ENCODE assay signal across 8 cellular contexts in the genomic region with DNA sequence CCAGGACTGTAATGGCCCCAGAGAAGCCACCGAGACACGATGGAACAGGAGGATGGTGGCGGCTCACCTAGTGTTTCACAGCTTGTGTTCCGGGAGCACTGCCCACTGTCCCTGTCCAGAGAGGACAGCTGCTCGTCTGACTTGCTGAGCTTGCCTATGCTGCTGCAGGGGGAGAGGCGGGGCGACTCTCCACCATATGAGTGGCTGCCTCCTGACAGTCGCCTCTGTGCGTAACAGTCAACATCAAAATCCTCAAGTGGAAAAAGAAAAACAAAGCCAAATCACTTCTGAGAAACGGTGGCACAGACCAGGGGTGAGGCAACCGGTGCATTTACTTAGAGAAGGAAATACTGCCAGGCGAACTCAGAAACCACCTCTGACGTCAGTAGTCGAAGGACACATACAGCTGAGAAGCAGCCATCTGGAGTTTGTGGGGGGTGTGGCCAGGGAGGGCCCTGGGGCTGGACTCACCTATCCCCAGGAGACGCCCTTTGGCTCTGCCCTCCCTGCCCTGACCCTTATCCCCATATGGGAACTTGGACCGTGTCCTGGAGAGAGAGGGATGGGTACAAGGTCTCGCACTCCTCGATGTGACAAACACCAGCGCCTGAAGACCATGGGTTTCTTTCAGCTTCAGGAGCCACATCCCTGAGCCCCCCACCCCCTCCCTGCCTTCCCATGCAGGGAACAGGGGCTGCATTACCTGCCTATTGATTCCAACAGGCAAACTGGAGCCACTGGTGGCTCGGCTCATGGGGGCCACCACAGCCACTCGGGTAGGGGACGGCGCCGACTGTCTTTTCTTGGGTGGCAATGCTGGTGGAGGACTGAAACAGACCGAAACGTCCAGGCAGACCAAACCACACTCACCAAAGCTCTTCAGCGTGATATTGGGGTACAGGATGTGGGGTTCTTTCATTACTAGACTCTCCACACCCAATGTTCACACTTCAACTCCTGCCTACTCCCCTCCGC.
DNase-seq lines count a peak whose midpoint lies in the region; ATAC-seq and TF ChIP-seq lines count a peak whose summit lies in the region.

No MANE protein-coding gene starts in this region.

- intact Hi-C loops in activated CD4-positive, alpha-beta memory T cell treated with anti-CD3 and anti-CD28 coated beads for 36 hours (cut with micrococcal nuclease), result no loop called here

- peaks cover 51% of the 10 kb centered on the region for H3K4me1 Mint-ChIP-seq in activated CD4-positive, alpha-beta memory T cell treated with anti-CD3 and anti-CD28 coated beads for 36 hours (ENCODE audit: low read depth)

- H3K4me3 ChIP-seq in AG04450 (ENCODE audit: low read depth, low read length), result no peak overlapping the region
- H3K4me3 ChIP-seq in HEK293 (ENCODE audit: low read depth, low read length), result no peak overlapping the region
- no peak overlapping the region for H3K4me3 ChIP-seq in fibroblast of mammary gland (ENCODE audit: control insufficient read depth, low read depth, low read length)
- H3K4me3 ChIP-seq in smooth muscle cell, result no peak overlapping the region

- H3K9ac ChIP-seq in smooth muscle cell (ENCODE audit: low read depth), result no peak overlapping the region

- H3K27me3 ChIP-seq in AG04450 (ENCODE audit: control insufficient read depth, insufficient read depth, low read length) (no peaks in the 10 kb centered on the region), smooth muscle cell (ENCODE audit: low read depth) (no peaks in the 10 kb centered on the region), foreskin keratinocyte (no peaks in the 10 kb centered on the region)

- H3K4me3 Mint-ChIP-seq in activated CD4-positive, alpha-beta memory T cell treated with anti-CD3 and anti-CD28 coated beads for 36 hours, result no peak overlapping the region

- 91% methylated on average over 28 of the region's 28 CpGs for WGBS in smooth muscle cell (ENCODE audit: low lambda C conversion rate)

- peaks cover 0 to 34% of the 10 kb centered on the region in 2 experiments; a peak in 2 of 3 replicates for H3K36me3 ChIP-seq in HEK293 (ENCODE audit: control insufficient read depth in 2 of 2, insufficient read depth in 1 of 2, low read length in 2 of 2)
- no peaks in the 10 kb centered on the region for H3K36me3 ChIP-seq in smooth muscle cell (ENCODE audit: low read depth)

- no peaks in the 10 kb centered on the region for H3K9me3 Mint-ChIP-seq in activated CD4-positive, alpha-beta memory T cell treated with anti-CD3 and anti-CD28 coated beads for 36 hours

- ATAC-seq in foreskin keratinocyte, result no peak

- peaks cover 2% of the 10 kb centered on the region; the same call in 1 of the 2 replicates for H3K4me1 ChIP-seq in HEK293 (ENCODE audit: control insufficient read depth, insufficient read depth, low read length)
- no peaks in the 10 kb centered on the region for H3K4me1 ChIP-seq in smooth muscle cell (ENCODE audit: low read depth)
- H3K4me1 ChIP-seq in foreskin keratinocyte, result peaks cover 7% of the 10 kb centered on the region

- DNase-seq in AG04450 (ENCODE audit: low read depth, low spot score) (no peak), fibroblast of mammary gland (ENCODE audit: low read depth) (peak; percentile 39), smooth muscle cell (lab: John Stamatoyannopoulos, UW; ENCODE audit: unreplicated experiment) (no peak), SKM-1 treated with dmso at 0.1 percent for 144 hours (lab: John Stamatoyannopoulos, UW; ENCODE audit: unreplicated experiment) (no peak), cerebellar nuclear complex (lab: John Stamatoyannopoulos, UW) (no peak), foreskin keratinocyte (no peak)
- DNase-seq in activated CD4-positive, alpha-beta memory T cell treated with anti-CD3 and anti-CD28 coated beads for 36 hours, result peak; percentile 70

- TF ChIP-seq CTCF in AG04450 (IDR thresholded peaks at IDR 0.05; ENCODE audit: low read depth, low read length), result no peak
- no peak for TF ChIP-seq CTCF in HEK293 (tag by site-specific recombination; IDR thresholded peaks at IDR 0.05)
- TF ChIP-seq CTCF in fibroblast of mammary gland (conservative IDR thresholded peaks at IDR 0.05; ENCODE audit: control insufficient read depth, insufficient read depth, low read depth, low read length), result no peak
- TF ChIP-seq CTCF in smooth muscle cell (IDR thresholded peaks at IDR 0.05; ENCODE audit: borderline replicate concordance, insufficient read depth, poor library complexity, severe bottlenecking), result no peak
- TF ChIP-seq CTCF in foreskin keratinocyte (conservative IDR thresholded peaks at IDR 0.05), result no peak

- H3K27me3 Mint-ChIP-seq in activated CD4-positive, alpha-beta memory T cell treated with anti-CD3 and anti-CD28 coated beads for 36 hours, result no peaks in the 10 kb centered on the region

- H3K79me2 ChIP-seq in smooth muscle cell (ENCODE audit: low read depth), result no peaks in the 10 kb centered on the region

- POLR2A ChIA-PET in AG04450 (lab: Yijun Ruan, JAX), result interaction anchor here (0.6 to 1.2 kb wide), 3 partner anchors 30 to 109 kb away, joined by 3 to 10 read pairs (median 4); no protein-coding TSS in a partner anchor
- POLR2A ChIA-PET in HEK293 (lab: Yijun Ruan, JAX), result interaction anchor here (0.6 kb wide), 1 partner anchor 129 kb away, joined by 4 read pairs; no protein-coding TSS in a partner anchor
- POLR2A ChIA-PET in activated CD4-positive, alpha-beta memory T cell treated with anti-CD3 and anti-CD28 coated beads for 36 hours (lab: Charles Lee), result interaction anchor here (0.7 to 2.5 kb wide), 6 partner anchors 28 to 102 kb away, joined by 3 to 11 read pairs (median 3); no protein-coding TSS in a partner anchor

- H4K20me1 ChIP-seq in smooth muscle cell (ENCODE audit: low read depth), result no peaks in the 10 kb centered on the region

- peak overlapping the region; percentile 97 for H3K27ac ChIP-seq in AG04450 (ENCODE audit: low read depth, low read length)
- no peak overlapping the region for H3K27ac ChIP-seq in HEK293 (ENCODE audit: extremely low read depth, low read depth, low read length)
- peak overlapping the region; percentile 59 for H3K27ac ChIP-seq in smooth muscle cell (ENCODE audit: low read depth)
- H3K27ac ChIP-seq in foreskin keratinocyte, result no peak overlapping the region

- H2AFZ ChIP-seq in smooth muscle cell (ENCODE audit: low read depth), result no peak overlapping the region

- CTCF ChIA-PET in AG04450 (lab: Charles Lee), result no interaction called here
- CTCF ChIA-PET in HEK293 (lab: Yijun Ruan, JAX), result interaction anchor here (0.6 to 2.0 kb wide), 3 partner anchors 111 to 478 kb away, joined by 3 to 6 read pairs (median 3); a partner anchor contains a TSS
- CTCF ChIA-PET in activated CD4-positive, alpha-beta memory T cell treated with anti-CD3 and anti-CD28 coated beads for 36 hours (lab: Charles Lee), result interaction anchor here (0.8 to 3.8 kb wide), 5 partner anchors 11 to 116 kb away, joined by 3 to 20 read pairs (median 4); no protein-coding TSS in a partner anchor

- H3K4me2 ChIP-seq in smooth muscle cell, result no peak overlapping the region

- H3K9me3 ChIP-seq in AG04450 (ENCODE audit: control insufficient read depth, insufficient read depth, low read length) (no peaks in the 10 kb centered on the region; the same call in 1 of the 2 replicates), HEK293 (ENCODE audit: control insufficient read depth, insufficient read depth, low read depth, low read length) (no peaks in the 10 kb centered on the region), smooth muscle cell (replicated peaks; ENCODE audit: low read depth) (no peaks in the 10 kb centered on the region)

- H3F3A ChIP-seq in smooth muscle cell (ENCODE audit: low read depth), result no peaks in the 10 kb centered on the region

- H3K36me3 Mint-ChIP-seq in activated CD4-positive, alpha-beta memory T cell treated with anti-CD3 and anti-CD28 coated beads for 36 hours, result peaks cover 48% of the 10 kb centered on the region

- peak overlapping the region; percentile 80 for H3K27ac Mint-ChIP-seq in activated CD4-positive, alpha-beta memory T cell treated with anti-CD3 and anti-CD28 coated beads for 36 hours

TF ChIP-seq in HEK293, 187 proteins besides CTCF, POLR2A, EP300 and RAD21:
- TF ChIP-seq, protein P1, sequence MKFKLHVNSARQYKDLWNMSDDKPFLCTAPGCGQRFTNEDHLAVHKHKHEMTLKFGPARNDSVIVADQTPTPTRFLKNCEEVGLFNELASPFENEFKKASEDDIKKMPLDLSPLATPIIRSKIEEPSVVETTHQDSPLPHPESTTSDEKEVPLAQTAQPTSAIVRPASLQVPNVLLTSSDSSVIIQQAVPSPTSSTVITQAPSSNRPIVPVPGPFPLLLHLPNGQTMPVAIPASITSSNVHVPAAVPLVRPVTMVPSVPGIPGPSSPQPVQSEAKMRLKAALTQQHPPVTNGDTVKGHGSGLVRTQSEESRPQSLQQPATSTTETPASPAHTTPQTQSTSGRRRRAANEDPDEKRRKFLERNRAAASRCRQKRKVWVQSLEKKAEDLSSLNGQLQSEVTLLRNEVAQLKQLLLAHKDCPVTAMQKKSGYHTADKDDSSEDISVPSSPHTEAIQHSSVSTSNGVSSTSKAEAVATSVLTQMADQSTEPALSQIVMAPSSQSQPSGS (tag by site-specific recombination; IDR thresholded peaks at IDR 0.05; ENCODE audit: low read depth), result no peak
- no peak for TF ChIP-seq KLF9 (tag by site-specific recombination; IDR thresholded peaks at IDR 0.05; ENCODE audit: low read depth)
- peak; percentile 38; the same call in 1 of the 2 replicates for TF ChIP-seq KLF1 (tag by site-specific recombination; IDR thresholded peaks at IDR 0.05)
- TF ChIP-seq, protein P2, sequence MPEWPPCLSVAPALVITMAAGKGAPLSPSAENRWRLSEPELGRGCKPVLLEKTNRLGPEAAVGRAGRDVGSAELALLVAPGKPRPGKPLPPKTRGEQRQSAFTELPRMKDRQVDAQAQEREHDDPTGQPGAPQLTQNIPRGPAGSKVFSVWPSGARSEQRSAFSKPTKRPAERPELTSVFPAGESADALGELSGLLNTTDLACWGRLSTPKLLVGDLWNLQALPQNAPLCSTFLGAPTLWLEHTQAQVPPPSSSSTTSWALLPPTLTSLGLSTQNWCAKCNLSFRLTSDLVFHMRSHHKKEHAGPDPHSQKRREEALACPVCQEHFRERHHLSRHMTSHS (tag by site-specific recombination; IDR thresholded peaks at IDR 0.05), result no peak
- TF ChIP-seq SCRT1 (tag by site-specific recombination; IDR thresholded peaks at IDR 0.05; ENCODE audit: borderline replicate concordance), result no peak

Comparison
In these comparisons a context has a peak if more than half of its experiments do, and no peak if none do; other contexts are left out.
1. DNase-seq: peak in activated CD4-positive, alpha-beta memory T cell treated with anti-CD3 and anti-CD28 coated beads for 36 hours (single experiment) and fibroblast of mammary gland (single experiment); none in AG04450 (single experiment), smooth muscle cell (single experiment), SKM-1 treated with dmso at 0.1 percent for 144 hours (single experiment), cerebellar nuclear complex (0 of 2) and foreskin keratinocyte (0 of 2).
2. H3K27ac ChIP-seq: peak in AG04450 (single experiment) and smooth muscle cell (single experiment); none in HEK293 (single experiment) and foreskin keratinocyte (single experiment).